Comparison of ENCODE assay signal across 9 cellular contexts in genomic region chr2:39244241-39244862, GRCh38. TPM values are rescaled to one million over a fixed set of nuclear protein-coding genes. Genes with fewer than 3 reads are reported as not detected.
DNase-seq lines count a peak whose midpoint lies in the region; ATAC-seq and TF ChIP-seq lines count a peak whose summit lies in the region.
"Not testable (repeated sequence)": the region's sequence is repeated elsewhere in the genome, so short reads cannot be mapped to it uniquely, and the experiment has no call there.
"Had no signal": no experiment of that assay in that cellular context is flagged by ENCODE, and none has a peak within 500 bp of the region (broad histone marks: within the 10 kb centered on the region; RNA-seq: fewer than 3 reads in every experiment).

No MANE protein-coding gene starts in this region.

- H3K27ac ChIP-seq in CD4-positive, alpha-beta T cell (ENCODE audit: low read depth, low read length); stomach: not testable (repeated sequence)
- peak overlapping the region; percentile 46 for H3K27ac ChIP-seq in HL-60 (replicated peaks)

- TF ChIP-seq POLR2A in stomach (IDR thresholded peaks at IDR 0.05) = not testable (repeated sequence)

- H3K4me3 Mint-ChIP-seq in CD4-positive, alpha-beta T cell = peak overlapping the region; percentile 81
- peak overlapping the region; percentile 72 for H3K4me3 Mint-ChIP-seq in activated CD8-positive, alpha-beta T cell treated with anti-CD3 and anti-CD28 coated beads for 36 hours
- peak overlapping the region; percentile 69 for H3K4me3 Mint-ChIP-seq in dendritic cell treated with granulocyte-macrophage colony-stimulating factor and Interleukin-4, amounts not matched to agents 40 ng/mL and 50 ng/mL, for 4 days
- H3K4me3 Mint-ChIP-seq in naive B cell = peak overlapping the region; percentile 81 to 93 (median 86)

- H3K36me3 ChIP-seq in stomach = not testable (repeated sequence)

- DNase-seq in CD4-positive, alpha-beta T cell; HL-60 (ENCODE audit: low read depth in 1 of 2, low spot score in 1 of 2); activated CD8-positive, alpha-beta T cell treated with anti-CD3 and anti-CD28 coated beads for 36 hours; activated naive CD4-positive, alpha-beta T cell treated with anti-CD3 and anti-CD28 coated beads, Interleukin-2, amount 50 U/mL, for 72 hours (ENCODE audit: low spot score in 2 of 2); naive B cell; stomach: not testable (repeated sequence)

- peak overlapping the region; percentile 49 for H3K27ac Mint-ChIP-seq in CD4-positive, alpha-beta T cell
- H3K27ac Mint-ChIP-seq in activated CD8-positive, alpha-beta T cell treated with anti-CD3 and anti-CD28 coated beads for 36 hours = peak overlapping the region; percentile 31
- H3K27ac Mint-ChIP-seq in activated naive CD4-positive, alpha-beta T cell treated with anti-CD3 and anti-CD28 coated beads, Interleukin-2, amount 50 U/mL, for 72 hours = peak overlapping the region; percentile 57 to 60
- H3K27ac Mint-ChIP-seq in dendritic cell treated with granulocyte-macrophage colony-stimulating factor and Interleukin-4, amounts not matched to agents 40 ng/mL and 50 ng/mL, for 4 days = not testable (repeated sequence)
- H3K27ac Mint-ChIP-seq in naive B cell = peak overlapping the region in 3 of 6 donors; percentile 34 to 74 (median 42)

- not testable (repeated sequence) for H3K9me3 Mint-ChIP-seq in CD4-positive, alpha-beta T cell; activated CD8-positive, alpha-beta T cell treated with anti-CD3 and anti-CD28 coated beads for 36 hours; activated naive CD4-positive, alpha-beta T cell treated with anti-CD3 and anti-CD28 coated beads, Interleukin-2, amount 50 U/mL, for 72 hours; dendritic cell treated with granulocyte-macrophage colony-stimulating factor and Interleukin-4, amounts not matched to agents 40 ng/mL and 50 ng/mL, for 4 days; naive B cell

- intact Hi-C loops in CD4-positive, alpha-beta T cell (cut with DNase I, micrococcal nuclease); activated CD8-positive, alpha-beta T cell treated with anti-CD3 and anti-CD28 coated beads for 36 hours (cut with micrococcal nuclease); dendritic cell treated with granulocyte-macrophage colony-stimulating factor and Interleukin-4, amounts not matched to agents 40 ng/mL and 50 ng/mL, for 4 days (cut with micrococcal nuclease); stomach (cut with DNase I; ENCODE audit: low total_unique reads): not testable (repeated sequence)

- H3K4me1 Mint-ChIP-seq in CD4-positive, alpha-beta T cell (ENCODE audit: low read depth) = peaks cover 18% of the 10 kb centered on the region
- H3K4me1 Mint-ChIP-seq in activated CD8-positive, alpha-beta T cell treated with anti-CD3 and anti-CD28 coated beads for 36 hours (ENCODE audit: low read depth) = peaks cover 16% of the 10 kb centered on the region
- H3K4me1 Mint-ChIP-seq in dendritic cell treated with granulocyte-macrophage colony-stimulating factor and Interleukin-4, amounts not matched to agents 40 ng/mL and 50 ng/mL, for 4 days (ENCODE audit: low read depth) = peaks cover 19% of the 10 kb centered on the region
- peaks cover 11 to 16% (median 11%) of the 10 kb centered on the region in 3 donors for H3K4me1 Mint-ChIP-seq in naive B cell

- not testable (repeated sequence) for H3K9me3 ChIP-seq in CD4-positive, alpha-beta T cell (ENCODE audit: control insufficient read depth, low read length); stomach

- H3K36me3 Mint-ChIP-seq in CD4-positive, alpha-beta T cell (ENCODE audit: low read depth); activated CD8-positive, alpha-beta T cell treated with anti-CD3 and anti-CD28 coated beads for 36 hours (ENCODE audit: low read depth); activated naive CD4-positive, alpha-beta T cell treated with anti-CD3 and anti-CD28 coated beads, Interleukin-2, amount 50 U/mL, for 72 hours; dendritic cell treated with granulocyte-macrophage colony-stimulating factor and Interleukin-4, amounts not matched to agents 40 ng/mL and 50 ng/mL, for 4 days (ENCODE audit: low read depth); naive B cell: not testable (repeated sequence)

- H3K27me3 ChIP-seq in CD4-positive, alpha-beta T cell (ENCODE audit: control insufficient read depth, insufficient read depth, low read length); HL-60 (ENCODE audit: insufficient read depth, poor library complexity, severe bottlenecking); stomach: not testable (repeated sequence)

- not testable (repeated sequence) for TF ChIP-seq EP300 in stomach (IDR thresholded peaks at IDR 0.05)

- peak overlapping the region; percentile 44 for H3K4me3 ChIP-seq in HL-60 (replicated peaks; ENCODE audit: insufficient read depth, low read length)
- peak overlapping the region; percentile 19 to 47 (median 26) for H3K4me3 ChIP-seq in stomach

- TF ChIP-seq CTCF in CD4-positive, alpha-beta T cell (IDR thresholded peaks at IDR 0.05); HL-60 (IDR thresholded peaks at IDR 0.05; ENCODE audit: insufficient read depth, low read length); activated CD8-positive, alpha-beta T cell treated with anti-CD3 and anti-CD28 coated beads for 36 hours (IDR thresholded peaks at IDR 0.05); stomach (IDR thresholded peaks at IDR 0.05): not testable (repeated sequence)

- WGBS in stomach, 5 donors = 87 to 97% (median 94%) methylated on average over 15 to 39 of the region's 39 CpGs

- not testable (repeated sequence) for H3K27me3 Mint-ChIP-seq in CD4-positive, alpha-beta T cell; activated CD8-positive, alpha-beta T cell treated with anti-CD3 and anti-CD28 coated beads for 36 hours; naive B cell
- H3K27me3 Mint-ChIP-seq in dendritic cell treated with granulocyte-macrophage colony-stimulating factor and Interleukin-4, amounts not matched to agents 40 ng/mL and 50 ng/mL, for 4 days = peaks cover 17% of the 10 kb centered on the region

- H3K4me1 ChIP-seq in stomach = not testable (repeated sequence)

- CTCF ChIA-PET in CD4-positive, alpha-beta T cell (lab: Charles Lee) = interaction anchor here (0.8 kb wide), 1 partner anchor 16 kb away, joined by 3 read pairs; no protein-coding TSS in a partner anchor
- CTCF ChIA-PET in activated CD8-positive, alpha-beta T cell treated with anti-CD3 and anti-CD28 coated beads for 36 hours (lab: Charles Lee) = interaction anchor here (1.2 to 7.2 kb wide), 5 partner anchors 9 to 297 kb away, joined by 3 to 40 read pairs (median 4); partner anchors contain the start of gene SOS1

- POLR2A ChIA-PET in CD4-positive, alpha-beta T cell (lab: Charles Lee) = interaction anchor here (1.0 to 1.7 kb wide), 3 partner anchors 28 to 124 kb away, joined by 3 to 9 read pairs (median 8); partner anchors contain the start of gene SOS1
- POLR2A ChIA-PET in activated CD8-positive, alpha-beta T cell treated with anti-CD3 and anti-CD28 coated beads for 36 hours (lab: Charles Lee) = interaction anchor here (0.7 to 1.3 kb wide), 3 partner anchors 12 to 150 kb away, joined by 3 read pairs; no protein-coding TSS in a partner anchor

- not testable (repeated sequence) for ATAC-seq in CD4-positive, alpha-beta T cell (ENCODE audit: poor library complexity); activated CD8-positive, alpha-beta T cell treated with anti-CD3 and anti-CD28 coated beads for 36 hours; activated naive CD4-positive, alpha-beta T cell treated with anti-CD3 and anti-CD28 coated beads, Interleukin-2, amount 50 U/mL, for 72 hours; naive B cell (ENCODE audit: low read depth in 2 of 2)
- peak; percentile 45 for ATAC-seq in SK-N-SH treated with all-trans-retinoic acid at 6 μM for 48 hours

TF ChIP-seq in SK-N-SH treated with all-trans-retinoic acid at 6 μM for 48 hours, 23 proteins besides CTCF, POLR2A, EP300 and RAD21:
- peak; percentile 18; the same call in 1 of the 2 replicates for TF ChIP-seq PATZ1 (CRISPR knock-in tag; IDR thresholded peaks at IDR 0.05; ENCODE audit: borderline replicate concordance)

RNA-seq across cellular contexts. Expression of gene CDKL4, which starts 0.6 kb away (rescaled TPM):
- total RNA-seq in CD4-positive, alpha-beta T cell = under 1 TPM in 1 of 2 experiments, not detected in 1; 0.75 TPM
- under 1 TPM in 1 of 2 experiments, not detected in 1; 0.29 TPM for total RNA-seq in activated CD8-positive, alpha-beta T cell treated with anti-CD3 and anti-CD28 coated beads for 36 hours
- total RNA-seq in activated naive CD4-positive, alpha-beta T cell treated with anti-CD3 and anti-CD28 coated beads, Interleukin-2, amount 50 U/mL, for 72 hours = not detected
- polyA plus RNA-seq in naive B cell (ENCODE audit: low read depth in 6 of 6) (not detected), stomach (not detected)
- 1 to 10 TPM in 2 of 5 donors, not detected in 3; 3.2 to 4.2 TPM for total RNA-seq in stomach
- total RNA-seq: H1 had no signal
- polyA plus RNA-seq: H1 had no signal
